Comparison of ENCODE assay signal across 8 cellular contexts in genomic region chr1:206685256-206685748, GRCh38. TPM values are rescaled to one million over a fixed set of nuclear protein-coding genes. Genes with fewer than 3 reads are reported as not detected.
DNase-seq lines count a peak whose midpoint lies in the region; ATAC-seq and TF ChIP-seq lines count a peak whose summit lies in the region.

No MANE protein-coding gene starts in this region.

- DNase-seq in BJ (ENCODE audit: low read depth) (no peak), NAMALWA (ENCODE audit: low spot score) (peak; percentile 48), heart left ventricle (peak in 2 of 5 donors; percentile 55 to 76), NCI-H226 (no peak), NCI-H1092 treated with DMSO at 0.1 percent for 48 hours (lab: John Stamatoyannopoulos, UW) (no peak)
- peak; percentile 49 for DNase-seq in activated naive CD4-positive, alpha-beta T cell treated with anti-CD3 and anti-CD28 coated beads, Interleukin-2, amount 50 U/mL, for 16 hours

- no peak for TF ChIP-seq CTCF in BJ (IDR thresholded peaks at IDR 0.05; ENCODE audit: insufficient read depth, low read depth, low read length)
- TF ChIP-seq CTCF in heart left ventricle (IDR thresholded peaks at IDR 0.05): no peak

- POLR2A ChIA-PET in BJ (lab: Charles Lee): interaction anchor here (1.0 kb wide), 1 partner anchor 22 kb away, joined by 3 read pairs; no protein-coding TSS in a partner anchor

- peak overlapping the region; percentile 53 for H3K9ac ChIP-seq in rectal smooth muscle tissue (ENCODE audit: low read length)

- CTCF ChIA-PET in BJ (lab: Yijun Ruan, JAX): interaction anchor here (2.7 kb wide), 1 partner anchor 22 kb away, joined by 14 read pairs; no protein-coding TSS in a partner anchor

- H3K36me3 ChIP-seq in BJ (ENCODE audit: control insufficient read depth, insufficient read depth, low read length) (no peaks in the 10 kb centered on the region), heart left ventricle (peaks cover 0 to 7% (median 0%) of the 10 kb centered on the region in 9 donors), rectal smooth muscle tissue (ENCODE audit: control insufficient read depth, insufficient read depth, low read length) (no peaks in the 10 kb centered on the region)

- intact Hi-C loops in heart left ventricle (cut with DNase I): loop anchor here in 8 of 10 donors (2.0 to 5.0 kb wide), 4 partner anchors 21 to 42 kb away; no protein-coding TSS in a partner anchor

- 0 to 2% (median 1%) methylated on average over 21 to 60 of the region's 60 CpGs for WGBS in heart left ventricle, 4 donors

- H3K27me3 ChIP-seq in BJ (ENCODE audit: control insufficient read depth, insufficient read depth, low read length) (peaks cover 2% of the 10 kb centered on the region; the same call in 1 of the 2 replicates), heart left ventricle (no peaks in the 10 kb centered on the region), rectal smooth muscle tissue (ENCODE audit: control insufficient read depth, insufficient read depth, low read length) (peaks cover 2% of the 10 kb centered on the region)

- H3K9me3 ChIP-seq in heart left ventricle: no peaks in the 10 kb centered on the region

- H3K4me1 ChIP-seq in heart left ventricle (peaks cover 8 to 60% (median 42%) of the 10 kb centered on the region in 12 donors), rectal smooth muscle tissue (ENCODE audit: control insufficient read depth, insufficient read depth, low read length) (peaks cover 30% of the 10 kb centered on the region)

- TF ChIP-seq POLR2A in heart left ventricle (IDR thresholded peaks at IDR 0.05): no peak

- peak overlapping the region; percentile 90 to 99 (median 98) for H3K27ac ChIP-seq in heart left ventricle
- peak overlapping the region; percentile 90 for H3K27ac ChIP-seq in rectal smooth muscle tissue (ENCODE audit: low read depth, low read length)

- ATAC-seq in GM19467 (IDR thresholded peaks at IDR 0.05; ENCODE audit: unreplicated experiment) (peak; percentile 3), heart left ventricle (peak in 3 of 4 donors; percentile 14 to 21 (median 20))

- H3K4me3 ChIP-seq in BJ (ENCODE audit: low read depth, low read length) (peak overlapping the region; percentile 81), heart left ventricle (peak overlapping the region; percentile 42 to 97 (median 84)), rectal smooth muscle tissue (ENCODE audit: low read length) (peak overlapping the region; percentile 77)

RNA-seq across cellular contexts. Expression of gene MAPKAPK2, which starts 0.6 kb away (rescaled TPM):
- polyA plus RNA-seq in BJ (2011; rRNA removed) (65.6 and 80.1 TPM in 2 replicates), heart left ventricle (100 to 1,000 TPM; 126 to 227 TPM)
- polyA minus RNA-seq in BJ (2011; rRNA and poly(A)+ RNA removed): 54.4 and 63.8 TPM in 2 replicates
- 100 to 1,000 TPM; 163 to 327 (median 223) TPM for total RNA-seq in heart left ventricle

RNA-seq across cellular contexts. Expression of gene DYRK3, which starts 50.0 kb away (rescaled TPM):
- polyA plus RNA-seq in BJ (2011; rRNA removed): 7.4 and 10.8 TPM in 2 replicates
- 7.1 and 8.2 TPM in 2 replicates for polyA minus RNA-seq in BJ (2011; rRNA and poly(A)+ RNA removed)
- total RNA-seq in heart left ventricle: 10 to 100 TPM; 11.2 to 32.5 (median 15.9) TPM
- 10 to 100 TPM in 1 of 2 donors, 1 to 10 TPM in 1; 6.5 to 26.0 TPM for polyA plus RNA-seq in heart left ventricle

Comparison
In these comparisons a context has a peak if more than half of its experiments do, and no peak if none do; other contexts are left out.
1. DNase-seq: peak in NAMALWA (single experiment) and activated naive CD4-positive, alpha-beta T cell treated with anti-CD3 and anti-CD28 coated beads, Interleukin-2, amount 50 U/mL, for 16 hours (single experiment); none in BJ (single experiment), NCI-H226 (single experiment) and NCI-H1092 treated with DMSO at 0.1 percent for 48 hours (single experiment).
2. Peak in every context shown above with its lines, with median percentiles within 50 percentile points of each other: H3K4me3 ChIP-seq.